Comparison of ENCODE assay signal across 25 cellular contexts in the genomic region with DNA sequence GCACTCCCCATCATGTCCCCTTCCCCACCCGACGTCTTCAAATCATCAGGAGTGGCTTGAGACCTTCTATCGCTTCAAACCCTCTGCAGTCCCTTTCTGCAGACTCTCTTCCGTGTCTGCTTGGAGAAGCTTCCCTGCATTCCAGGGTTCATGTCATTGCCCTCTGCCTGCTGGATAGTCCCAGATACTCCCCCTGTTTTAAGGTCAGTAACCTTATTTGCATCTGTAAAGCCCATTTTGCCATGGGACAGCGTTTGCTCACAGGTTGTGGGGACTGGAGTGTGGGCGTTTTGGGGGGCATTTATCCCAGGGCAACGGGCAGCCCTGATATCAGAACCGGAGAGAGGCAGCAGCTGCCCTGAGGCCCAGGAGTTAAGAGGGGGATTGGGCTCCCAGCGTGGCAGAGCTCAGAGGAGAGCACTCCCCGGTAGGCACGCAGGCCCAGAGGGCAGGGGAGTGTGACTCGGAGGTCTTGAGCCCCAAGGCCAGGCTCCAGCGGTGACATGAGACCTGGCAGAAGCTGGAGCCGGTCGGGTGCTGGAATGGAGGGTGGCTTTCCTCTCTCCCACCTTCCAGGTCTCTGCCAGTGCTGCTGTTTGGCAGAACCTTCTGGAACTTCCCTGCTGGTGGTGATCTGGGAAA.
DNase-seq lines count a peak whose midpoint lies in the region; ATAC-seq, FAIRE-seq and TF ChIP-seq lines count a peak whose summit lies in the region.
"Had no signal": no experiment of that assay in that cellular context is flagged by ENCODE, and none has a peak within 500 bp of the region (broad histone marks: within the 10 kb centered on the region; RNA-seq: fewer than 3 reads in every experiment).

No MANE protein-coding gene starts in this region.

- no peak for TF ChIP-seq EP300 in HepG2 (IDR thresholded peaks at IDR 0.05; ENCODE audit: low read depth in 2 of 2, low read length in 2 of 2)
- no peak for TF ChIP-seq EP300 in HepG2 (CRISPR knock-in tag; IDR thresholded peaks at IDR 0.05; ENCODE audit: borderline replicate concordance)

- H3K27ac ChIP-seq in liver (ENCODE audit: low read depth in 1 of 2, low read length in 2 of 2) (no peak overlapping the region), HepG2 (ENCODE audit: extremely low read length, insufficient read depth, low read length) (no peak overlapping the region), iPS-20b (ENCODE audit: low read length) (no peak overlapping the region)
- H3K27ac ChIP-seq: SJSA1 had no signal

- no peaks in the 10 kb centered on the region for H4K20me1 ChIP-seq in HepG2 (ENCODE audit: insufficient read depth, low read length)

- no peaks in the 10 kb centered on the region for H3K36me3 ChIP-seq in liver (ENCODE audit: control insufficient read depth in 4 of 4, insufficient read depth in 3 of 4, low read depth in 1 of 4, low read length in 3 of 4)
- H3K36me3 ChIP-seq in HepG2 (replicated peaks in 1 of 2; ENCODE audit: control insufficient read depth in 1 of 2, insufficient read depth in 2 of 2, low read length in 2 of 2), result no peaks in the 10 kb centered on the region
- H3K36me3 ChIP-seq in iPS-20b (ENCODE audit: insufficient read depth, low read depth, low read length), result no peaks in the 10 kb centered on the region
- H3K36me3 ChIP-seq: SJSA1 had no signal

- intact Hi-C loops in HepG2 (cut with micrococcal nuclease; ENCODE audit: unreplicated experiment), result no loop called here

- no peak for TF ChIP-seq POLR2A in HepG2 (IDR thresholded peaks at IDR 0.05; ENCODE audit: insufficient read depth in 1 of 2, low read depth in 2 of 2, low read length in 2 of 2)

- H2AFZ ChIP-seq in HepG2 (ENCODE audit: low read length), result no peak overlapping the region
- H2AFZ ChIP-seq: GM23338 had no signal

- DNase-seq in HepG2 (ENCODE audit: low spot score), result no peak
- peak; percentile 67 for DNase-seq in mesenteric fat pad (ENCODE audit: low spot score)
- DNase-seq in ureter (ENCODE audit: low spot score), result peak; percentile 27
- no peak for DNase-seq in amniotic stem cell (lab: John Stamatoyannopoulos, UW)
- DNase-seq in NK-92 treated with Interleukin-12 subunit alpha and Interleukin-12 subunit beta, amount 100 ng/mL, for 24 hours (lab: John Stamatoyannopoulos, UW), result no peak
- DNase-seq: Caco-2; CD4-positive, alpha-beta memory T cell; DMS 273 treated with DMSO at 0.1 percent for 48 hours; DMS79; EL; GDM1; IMR-90; KG1; MM.1S; NCI-H2029; NCI-H446 treated with DMSO at 0.1 percent for 48 hours; NCI-H526; Right ventricle myocardium superior; RPMI8226 had no signal

- CTCF ChIA-PET in HepG2 (lab: Yijun Ruan, JAX; ENCODE audit: low intra/inter-chr PET ratio, low total read pairs), result no interaction called here

- H3K79me2 ChIP-seq in HepG2 (ENCODE audit: insufficient read depth, low read length), result no peaks in the 10 kb centered on the region

- no peak overlapping the region for H3K4me2 ChIP-seq in HepG2 (ENCODE audit: low read depth, low read length)
- H3K4me2 ChIP-seq: GM23338 had no signal

- H3K27me3 ChIP-seq in liver (ENCODE audit: control insufficient read depth in 4 of 4, insufficient read depth in 4 of 4, low read length in 3 of 4), result no peaks in the 10 kb centered on the region
- H3K27me3 ChIP-seq in HepG2 (ENCODE audit: control insufficient read depth in 1 of 2, insufficient read depth in 2 of 2, low read length in 2 of 2), result peaks cover 20 to 59% of the 10 kb centered on the region in 2 experiments; a peak in 4 of 5 replicates
- peaks cover 11% of the 10 kb centered on the region for H3K27me3 ChIP-seq in iPS-20b (ENCODE audit: insufficient read depth, low read length)

- 73% methylated on average over 15 of the region's 15 CpGs for WGBS in liver
- WGBS in HepG2 (ENCODE audit: low lambda C conversion rate), result 18% methylated on average over 14 of the region's 15 CpGs

- no peak for ATAC-seq in HepG2
- ATAC-seq: GM12878, GM23338, HCT116 had no signal

- TF ChIP-seq RAD21 in liver (IDR thresholded peaks at IDR 0.05) (no peak), HepG2 (CRISPR knock-in tag; IDR thresholded peaks at IDR 0.05) (no peak)

- H3K9ac ChIP-seq in liver (ENCODE audit: low read depth in 1 of 2, low read length in 2 of 2), result no peak overlapping the region
- H3K9ac ChIP-seq in HepG2 (ENCODE audit: insufficient read depth, low read depth, low read length), result no peak overlapping the region
- H3K9ac ChIP-seq in iPS-20b (ENCODE audit: low read depth, low read length), result peak overlapping the region; percentile 20; the same call in 1 of the 2 replicates

- TF ChIP-seq CTCF in liver (IDR thresholded peaks at IDR 0.05; ENCODE audit: low read depth, low read length, missing input control) (no peak), HepG2 (CRISPR knock-in tag; IDR thresholded peaks at IDR 0.05) (no peak)

- BruUV-seq in HepG2 (replicated peaks; lab: Mats Ljungman, UMichigan), result no TSS peak

- POLR2A ChIA-PET in HepG2 (lab: Yijun Ruan, JAX), result no interaction called here

- H3K9me3 ChIP-seq in liver (ENCODE audit: control insufficient read depth in 4 of 4, low read length in 3 of 4), result no peaks in the 10 kb centered on the region
- peaks cover 17% of the 10 kb centered on the region; the same call in 1 of the 2 replicates for H3K9me3 ChIP-seq in HepG2 (ENCODE audit: low read length)
- H3K9me3 ChIP-seq in iPS-20b (ENCODE audit: insufficient read depth, low read depth, low read length), result peaks cover 10% of the 10 kb centered on the region; the same call in 1 of the 2 replicates
- H3K9me3 ChIP-seq: Caco-2 had no signal

- FAIRE-seq in HepG2 (lab: Jason Lieb, UNC), result no peak
- FAIRE-seq: GM12878 had no signal

- H3K4me1 ChIP-seq in liver (ENCODE audit: control insufficient read depth in 4 of 4, insufficient read depth in 4 of 4, low read length in 3 of 4), result peaks cover 0 to 14% (median 12%) of the 10 kb centered on the region in 4 donors
- peaks cover 23% of the 10 kb centered on the region for H3K4me1 ChIP-seq in HepG2 (ENCODE audit: insufficient read depth, low read length)
- H3K4me1 ChIP-seq in iPS-20b (ENCODE audit: insufficient read depth, low read length), result peaks cover 5% of the 10 kb centered on the region; the same call in 1 of the 2 replicates
- H3K4me1 ChIP-seq: Caco-2, SJSA1 had no signal

- H3K4me3 ChIP-seq in liver (ENCODE audit: low read depth in 1 of 3, low read length in 3 of 3) (no peak overlapping the region), HepG2 (replicated peaks in 1 of 3; ENCODE audit: insufficient read depth in 1 of 3, low read depth in 2 of 3, low read length in 3 of 3) (no peak overlapping the region), iPS-20b (ENCODE audit: low read length) (no peak overlapping the region)
- H3K4me3 ChIP-seq: GM12878, GM23338, SJSA1 had no signal

- in situ Hi-C loops in HepG2 (cut with HindIII; ENCODE audit: extremely low pct_ligation_motif_present, low pct_unique_long_range_greater_than_20kb), result no loop called here

TF ChIP-seq in liver, 16 proteins besides CTCF, POLR2A, EP300 and RAD21:
- TF ChIP-seq RXRA (IDR thresholded peaks at IDR 0.05) (peak; percentile 67 to 86), GABPA (IDR thresholded peaks at IDR 0.05 in 1 of 2, conservative IDR thresholded peaks at IDR 0.05 in 1 of 2) (no peak), SP1 (IDR thresholded peaks at IDR 0.05) (peak; percentile 19), NR2F2 (IDR thresholded peaks at IDR 0.05) (peak; percentile 17)
- TF ChIP-seq, protein P1, sequence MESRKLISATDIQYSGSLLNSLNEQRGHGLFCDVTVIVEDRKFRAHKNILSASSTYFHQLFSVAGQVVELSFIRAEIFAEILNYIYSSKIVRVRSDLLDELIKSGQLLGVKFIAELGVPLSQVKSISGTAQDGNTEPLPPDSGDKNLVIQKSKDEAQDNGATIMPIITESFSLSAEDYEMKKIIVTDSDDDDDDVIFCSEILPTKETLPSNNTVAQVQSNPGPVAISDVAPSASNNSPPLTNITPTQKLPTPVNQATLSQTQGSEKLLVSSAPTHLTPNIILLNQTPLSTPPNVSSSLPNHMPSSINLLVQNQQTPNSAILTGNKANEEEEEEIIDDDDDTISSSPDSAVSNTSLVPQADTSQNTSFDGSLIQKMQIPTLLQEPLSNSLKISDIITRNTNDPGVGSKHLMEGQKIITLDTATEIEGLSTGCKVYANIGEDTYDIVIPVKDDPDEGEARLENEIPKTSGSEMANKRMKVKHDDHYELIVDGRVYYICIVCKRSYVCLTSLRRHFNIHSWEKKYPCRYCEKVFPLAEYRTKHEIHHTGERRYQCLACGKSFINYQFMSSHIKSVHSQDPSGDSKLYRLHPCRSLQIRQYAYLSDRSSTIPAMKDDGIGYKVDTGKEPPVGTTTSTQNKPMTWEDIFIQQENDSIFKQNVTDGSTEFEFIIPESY (IDR thresholded peaks at IDR 0.05), result no peak

TF ChIP-seq in HepG2, 621 proteins besides CTCF, POLR2A, EP300 and RAD21:
- TF ChIP-seq ZKSCAN1 (IDR thresholded peaks at IDR 0.05; ENCODE audit: low read length) (no peak), WIZ (CRISPR knock-in tag; IDR thresholded peaks at IDR 0.05) (no peak), ZFP37 (CRISPR knock-in tag; IDR thresholded peaks at IDR 0.05; ENCODE audit: borderline replicate concordance) (no peak), ZBTB38 (CRISPR knock-in tag; IDR thresholded peaks at IDR 0.05) (no peak), ZFP36 (IDR thresholded peaks at IDR 0.05; ENCODE audit: borderline replicate concordance, low read depth, low read length, partially characterized antibody) (no peak), PHF21A (CRISPR knock-in tag; IDR thresholded peaks at IDR 0.05) (no peak), ZNF777 (CRISPR knock-in tag; IDR thresholded peaks at IDR 0.05) (no peak), FLYWCH1 (CRISPR knock-in tag; IDR thresholded peaks at IDR 0.05) (no peak)
- TF ChIP-seq, protein P2, sequence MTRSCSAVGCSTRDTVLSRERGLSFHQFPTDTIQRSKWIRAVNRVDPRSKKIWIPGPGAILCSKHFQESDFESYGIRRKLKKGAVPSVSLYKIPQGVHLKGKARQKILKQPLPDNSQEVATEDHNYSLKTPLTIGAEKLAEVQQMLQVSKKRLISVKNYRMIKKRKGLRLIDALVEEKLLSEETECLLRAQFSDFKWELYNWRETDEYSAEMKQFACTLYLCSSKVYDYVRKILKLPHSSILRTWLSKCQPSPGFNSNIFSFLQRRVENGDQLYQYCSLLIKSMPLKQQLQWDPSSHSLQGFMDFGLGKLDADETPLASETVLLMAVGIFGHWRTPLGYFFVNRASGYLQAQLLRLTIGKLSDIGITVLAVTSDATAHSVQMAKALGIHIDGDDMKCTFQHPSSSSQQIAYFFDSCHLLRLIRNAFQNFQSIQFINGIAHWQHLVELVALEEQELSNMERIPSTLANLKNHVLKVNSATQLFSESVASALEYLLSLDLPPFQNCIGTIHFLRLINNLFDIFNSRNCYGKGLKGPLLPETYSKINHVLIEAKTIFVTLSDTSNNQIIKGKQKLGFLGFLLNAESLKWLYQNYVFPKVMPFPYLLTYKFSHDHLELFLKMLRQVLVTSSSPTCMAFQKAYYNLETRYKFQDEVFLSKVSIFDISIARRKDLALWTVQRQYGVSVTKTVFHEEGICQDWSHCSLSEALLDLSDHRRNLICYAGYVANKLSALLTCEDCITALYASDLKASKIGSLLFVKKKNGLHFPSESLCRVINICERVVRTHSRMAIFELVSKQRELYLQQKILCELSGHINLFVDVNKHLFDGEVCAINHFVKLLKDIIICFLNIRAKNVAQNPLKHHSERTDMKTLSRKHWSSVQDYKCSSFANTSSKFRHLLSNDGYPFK (CRISPR knock-in tag; IDR thresholded peaks at IDR 0.05; ENCODE audit: borderline replicate concordance), result no peak

Comparison
In these comparisons a context has a peak if more than half of its experiments do, and no peak if none do; other contexts are left out.
1. DNase-seq: peak in mesenteric fat pad (single experiment) and ureter (single experiment); none in HepG2 (single experiment), amniotic stem cell (single experiment) and NK-92 treated with Interleukin-12 subunit alpha and Interleukin-12 subunit beta, amount 100 ng/mL, for 24 hours (single experiment).